Comparison of ENCODE assay signal across 1 cellular context in genomic region chr1:25971044-25971881, GRCh38.
TF ChIP-seq lines count a peak whose summit lies in the region.

No MANE protein-coding gene starts in this region.

TF ChIP-seq in IMR-90, 13 proteins besides CTCF, POLR2A, EP300 and RAD21:
- no peak for TF ChIP-seq MXI1 (IDR thresholded peaks at IDR 0.05; ENCODE audit: borderline replicate concordance, low read depth, low read length)
- no peak for TF ChIP-seq BHLHE40 (IDR thresholded peaks at IDR 0.05; ENCODE audit: low read depth, low read length)
- no peak for TF ChIP-seq NFE2L2 (IDR thresholded peaks at IDR 0.05; ENCODE audit: low read depth, low read length)
- TF ChIP-seq MAZ (IDR thresholded peaks at IDR 0.05; ENCODE audit: borderline replicate concordance, low read depth, low read length), result no peak
- TF ChIP-seq, protein P1, sequence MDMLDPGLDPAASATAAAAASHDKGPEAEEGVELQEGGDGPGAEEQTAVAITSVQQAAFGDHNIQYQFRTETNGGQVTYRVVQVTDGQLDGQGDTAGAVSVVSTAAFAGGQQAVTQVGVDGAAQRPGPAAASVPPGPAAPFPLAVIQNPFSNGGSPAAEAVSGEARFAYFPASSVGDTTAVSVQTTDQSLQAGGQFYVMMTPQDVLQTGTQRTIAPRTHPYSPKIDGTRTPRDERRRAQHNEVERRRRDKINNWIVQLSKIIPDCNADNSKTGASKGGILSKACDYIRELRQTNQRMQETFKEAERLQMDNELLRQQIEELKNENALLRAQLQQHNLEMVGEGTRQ (IDR thresholded peaks at IDR 0.05; ENCODE audit: low read depth, low read length), result no peak
- TF ChIP-seq MAFK (IDR thresholded peaks at IDR 0.05; ENCODE audit: low read depth, low read length), result no peak
- no peak for TF ChIP-seq CEBPB (IDR thresholded peaks at IDR 0.05; ENCODE audit: low read depth, low read length)
- no peak for TF ChIP-seq FOS (IDR thresholded peaks at IDR 0.05; ENCODE audit: low read depth, low read length)
- TF ChIP-seq ELK1 (IDR thresholded peaks at IDR 0.05; ENCODE audit: borderline replicate concordance, low read depth, low read length), result no peak
- no peak for TF ChIP-seq CHD1 (IDR thresholded peaks at IDR 0.05; ENCODE audit: low read depth, low read length)
- TF ChIP-seq RFX5 (IDR thresholded peaks at IDR 0.05; ENCODE audit: low read depth, low read length), result no peak
- no peak for TF ChIP-seq RCOR1 (IDR thresholded peaks at IDR 0.05; ENCODE audit: insufficient replicate concordance, low read length)
- TF ChIP-seq SMC3 (IDR thresholded peaks at IDR 0.05; ENCODE audit: low read depth, low read length), result no peak
